Comparison of ENCODE assay signal across 1 cellular context in genomic region chr6:157806496-157807215, GRCh38.
TF ChIP-seq lines count a peak whose summit lies in the region.

No MANE protein-coding gene starts in this region.

TF ChIP-seq in WTC11, 78 proteins besides CTCF, POLR2A, EP300 and RAD21 (continued from another document):
- no peak for TF ChIP-seq RORB (CRISPR knock-in tag; IDR thresholded peaks at IDR 0.05)
- no peak for TF ChIP-seq OVOL2 (CRISPR knock-in tag; IDR thresholded peaks at IDR 0.05; ENCODE audit: borderline replicate concordance)
- no peak for TF ChIP-seq SP1 (CRISPR knock-in tag; conservative IDR thresholded peaks at IDR 0.05)
- no peak for TF ChIP-seq MAX (CRISPR knock-in tag; IDR thresholded peaks at IDR 0.05)
- TF ChIP-seq ZNF232 (CRISPR knock-in tag; IDR thresholded peaks at IDR 0.05) = no peak
- no peak for TF ChIP-seq ATF3 (CRISPR knock-in tag; conservative IDR thresholded peaks at IDR 0.05)
